Comparison of ENCODE assay signal across 15 cellular contexts in genomic region chr2:33258387-33258786, GRCh38.
DNase-seq lines count a peak whose midpoint lies in the region; ATAC-seq and TF ChIP-seq lines count a peak whose summit lies in the region.
"Had no signal": no experiment of that assay in that cellular context is flagged by ENCODE, and none has a peak within 500 bp of the region (broad histone marks: within the 10 kb centered on the region; RNA-seq: fewer than 3 reads in every experiment).

No MANE protein-coding gene starts in this region.

- H3K9me3 ChIP-seq in SK-N-SH, result no peaks in the 10 kb centered on the region
- no peaks in the 10 kb centered on the region for H3K9me3 ChIP-seq in aorta (ENCODE audit: control insufficient read depth, low read length)
- H3K9me3 ChIP-seq: A549, Caco-2 had no signal

- H3K27ac ChIP-seq in SK-N-SH (ENCODE audit: low read depth in 2 of 2, low read length in 1 of 2) (no peak overlapping the region), aorta (ENCODE audit: low read depth in 1 of 2, low read length in 2 of 2) (peak overlapping the region; percentile 39 to 51)
- H3K27ac ChIP-seq: 22Rv1, A549, C4-2B had no signal

- TF ChIP-seq CTCF in SK-N-SH (IDR thresholded peaks at IDR 0.05), result no peak

- peaks cover 24% of the 10 kb centered on the region for H3F3A ChIP-seq in SK-N-SH (replicated peaks; ENCODE audit: insufficient read depth)

- TF ChIP-seq RAD21 in SK-N-SH (IDR thresholded peaks at IDR 0.05; ENCODE audit: low read length), result no peak

- H3K9me2 ChIP-seq in SK-N-SH, result no peaks in the 10 kb centered on the region

- H3K4me1 ChIP-seq in SK-N-SH (ENCODE audit: control insufficient read depth in 1 of 2, insufficient read depth in 2 of 2, low read depth in 1 of 2, low read length in 1 of 2), result peaks cover 0 to 5% of the 10 kb centered on the region in 2 experiments; a peak in 2 of 4 replicates
- H3K4me1 ChIP-seq in aorta (ENCODE audit: control insufficient read depth in 1 of 2, insufficient read depth in 2 of 2, low read length in 2 of 2), result peaks cover 0 to 15% of the 10 kb centered on the region in 2 donors
- H3K4me1 ChIP-seq: A549, Caco-2 had no signal

- ATAC-seq in SK-N-SH treated with all-trans-retinoic acid at 6 μM for 48 hours (no peak), left ventricle myocardium superior (peak; percentile 66), aorta (ENCODE audit: low FRiP score) (no peak), GM19395 (IDR thresholded peaks at IDR 0.05; ENCODE audit: unreplicated experiment) (no peak)
- ATAC-seq: A549, GM23338 had no signal

- H3K9ac ChIP-seq in SK-N-SH, result no peak overlapping the region

- H3K4me2 ChIP-seq in SK-N-SH, result no peak overlapping the region
- H3K4me2 ChIP-seq: A549, GM23338 had no signal

- H3K4me3 ChIP-seq in SK-N-SH (ENCODE audit: low read depth in 2 of 2, low read length in 1 of 2) (no peak overlapping the region), aorta (ENCODE audit: low read length in 2 of 2) (no peak overlapping the region)
- H3K4me3 ChIP-seq: A549, GM23338 had no signal

- intact Hi-C loops in left ventricle myocardium superior (cut with micrococcal nuclease), result no loop called here
- intact Hi-C loops in aorta (cut with DNase I), result no loop called here

- DNase-seq in SK-N-SH (peak; percentile 20), NCI-H69 (lab: John Stamatoyannopoulos, UW) (peak; percentile 7), left ventricle myocardium superior (no peak), aorta (no peak), NCI-H2107 treated with DMSO at 0.1 percent for 48 hours (lab: John Stamatoyannopoulos, UW; ENCODE audit: unreplicated experiment) (no peak)
- DNase-seq: AML-193; Caco-2; CD4-positive, alpha-beta T cell; HCEC 1CT had no signal

- no peak for TF ChIP-seq EP300 in SK-N-SH (IDR thresholded peaks at IDR 0.05; ENCODE audit: borderline replicate concordance in 1 of 2, low read depth in 1 of 2, low read length in 1 of 2)

- H3K79me2 ChIP-seq in SK-N-SH (ENCODE audit: insufficient read depth), result peaks cover 28% of the 10 kb centered on the region; the same call in 1 of the 2 replicates

- H4K20me1 ChIP-seq in SK-N-SH (ENCODE audit: insufficient read depth), result no peaks in the 10 kb centered on the region

- H3K27me3 ChIP-seq in SK-N-SH (ENCODE audit: insufficient read depth) (no peaks in the 10 kb centered on the region), aorta (ENCODE audit: control insufficient read depth in 1 of 2, insufficient read depth in 2 of 2, low read length in 1 of 2) (no peaks in the 10 kb centered on the region)

- CTCF ChIA-PET in SK-N-SH (lab: Yijun Ruan, JAX), result no interaction called here

- WGBS in SK-N-SH (ENCODE audit: low lambda C conversion rate), result 66% methylated on average over 4 of the region's 4 CpGs
- 48 to 57% methylated on average over 4 of the region's 4 CpGs for WGBS in aorta, 2 donors

- no peak overlapping the region for H2AFZ ChIP-seq in SK-N-SH (ENCODE audit: low read depth)
- H2AFZ ChIP-seq: GM23338 had no signal

- POLR2A ChIA-PET in SK-N-SH (lab: Yijun Ruan, JAX), result interaction anchor here (0.6 kb wide), 1 partner anchor 15 kb away, joined by 3 read pairs; no protein-coding TSS in a partner anchor

- peaks cover 52 to 63% of the 10 kb centered on the region in 2 experiments for H3K36me3 ChIP-seq in SK-N-SH (replicated peaks in 1 of 2; ENCODE audit: control insufficient read depth in 1 of 2, insufficient read depth in 2 of 2, low read length in 1 of 2)
- peaks cover 7 to 11% of the 10 kb centered on the region in 2 donors for H3K36me3 ChIP-seq in aorta (ENCODE audit: control insufficient read depth in 1 of 2, insufficient read depth in 2 of 2, low read length in 1 of 2)

TF ChIP-seq in SK-N-SH, 30 proteins besides CTCF, POLR2A, EP300 and RAD21:
- TF ChIP-seq YY1 (IDR thresholded peaks at IDR 0.05; ENCODE audit: low read depth) (no peak), REST (IDR thresholded peaks at IDR 0.05; ENCODE audit: low read depth, low read length) (no peak), MXI1 (IDR thresholded peaks at IDR 0.05; ENCODE audit: low read depth, low read length) (no peak), USF1 (IDR thresholded peaks at IDR 0.05; ENCODE audit: borderline replicate concordance, low read depth) (no peak)

TF ChIP-seq in SK-N-SH treated with all-trans-retinoic acid at 6 μM for 48 hours, 23 proteins besides CTCF, POLR2A, EP300 and RAD21:
- no peak for TF ChIP-seq ESRRG (CRISPR knock-in tag; IDR thresholded peaks at IDR 0.05)
- TF ChIP-seq ZFP3 (CRISPR knock-in tag; IDR thresholded peaks at IDR 0.05), result no peak
- TF ChIP-seq ZNF70 (CRISPR knock-in tag; IDR thresholded peaks at IDR 0.05), result no peak
- no peak for TF ChIP-seq GLIS3 (CRISPR knock-in tag; IDR thresholded peaks at IDR 0.05)
- TF ChIP-seq TCF4 (CRISPR knock-in tag; IDR thresholded peaks at IDR 0.05; ENCODE audit: borderline replicate concordance), result no peak
- TF ChIP-seq SNAI2 (CRISPR knock-in tag; IDR thresholded peaks at IDR 0.05), result no peak
- no peak for TF ChIP-seq ZC3H10 (CRISPR knock-in tag; IDR thresholded peaks at IDR 0.05)
- no peak for TF ChIP-seq ZNF8 (CRISPR knock-in tag; IDR thresholded peaks at IDR 0.05)
- TF ChIP-seq TSHZ2 (CRISPR knock-in tag; IDR thresholded peaks at IDR 0.05), result no peak
- TF ChIP-seq CSDC2 (CRISPR knock-in tag; IDR thresholded peaks at IDR 0.05), result no peak
- no peak for TF ChIP-seq ZFP30 (CRISPR knock-in tag; IDR thresholded peaks at IDR 0.05)
- TF ChIP-seq ARNTL (CRISPR knock-in tag; IDR thresholded peaks at IDR 0.05; ENCODE audit: borderline replicate concordance, low read depth), result no peak
- no peak for TF ChIP-seq OSR1 (CRISPR knock-in tag; IDR thresholded peaks at IDR 0.05)
- no peak for TF ChIP-seq TOX (CRISPR knock-in tag; IDR thresholded peaks at IDR 0.05; ENCODE audit: borderline replicate concordance)
- TF ChIP-seq ZNF565 (CRISPR knock-in tag; conservative IDR thresholded peaks at IDR 0.05; ENCODE audit: low read depth), result no peak
- TF ChIP-seq BACH2 (CRISPR knock-in tag; IDR thresholded peaks at IDR 0.05; ENCODE audit: borderline replicate concordance), result no peak
- no peak for TF ChIP-seq PPARA (CRISPR knock-in tag; IDR thresholded peaks at IDR 0.05; ENCODE audit: borderline replicate concordance)
- TF ChIP-seq CSRNP3 (CRISPR knock-in tag; IDR thresholded peaks at IDR 0.05), result no peak
- no peak for TF ChIP-seq CREB5 (CRISPR knock-in tag; IDR thresholded peaks at IDR 0.05; ENCODE audit: low read depth)
- no peak for TF ChIP-seq ISL1 (CRISPR knock-in tag; IDR thresholded peaks at IDR 0.05)

Comparison
In these comparisons a context has a peak if more than half of its experiments do, and no peak if none do; other contexts are left out.
1. DNase-seq: peak in SK-N-SH (single experiment) and NCI-H69 (single experiment); none in left ventricle myocardium superior (single experiment), aorta (0 of 2) and NCI-H2107 treated with DMSO at 0.1 percent for 48 hours (single experiment).
2. H3K27ac ChIP-seq: peak in aorta (2 of 2); none in SK-N-SH (0 of 2).